In genomic region chr2:240136013-240136670, GRCh38 we compare ENCODE assay signal across 8 cellular contexts. TPM values are rescaled to one million over a fixed set of nuclear protein-coding genes. Genes with fewer than 3 reads are reported as not detected.
DNase-seq lines count a peak whose midpoint lies in the region; ATAC-seq and TF ChIP-seq lines count a peak whose summit lies in the region.

Gene COPS9, minus strand, starts transcription at chr2:240136305. Its CDS starts 21 bp downstream, at chr2:240136284.

- peak; percentile 93 for ATAC-seq in HG03175 (IDR thresholded peaks at IDR 0.05; ENCODE audit: unreplicated experiment)

- no peak for TF ChIP-seq CTCF in kidney epithelial cell (IDR thresholded peaks at IDR 0.05; ENCODE audit: insufficient read depth, low read length, poor library complexity, severe bottlenecking)

- peak within 1 kb of the TSS; percentile 67 for H3K4me3 ChIP-seq in kidney epithelial cell (ENCODE audit: low read depth, low read length)

- TF ChIP-seq POLR2A in GM18951 (IDR thresholded peaks at IDR 0.05; ENCODE audit: extremely low read depth, insufficient read depth, insufficient read length), result peak; percentile 83

- H3K27me3 ChIP-seq in kidney epithelial cell (ENCODE audit: control insufficient read depth, insufficient read depth, low read length), result peaks cover 19% of the 10 kb centered on the region

- peak; percentile 99 for DNase-seq in AG08396 (ENCODE audit: low spot score)
- DNase-seq in NCI-H446 (lab: John Stamatoyannopoulos, UW), result peak; percentile 47 to 84
- peak; percentile 77 for DNase-seq in activated CD4-positive, alpha-beta T cell treated with anti-CD3 and anti-CD28 coated beads for 1 hour
- peak; percentile 82 for DNase-seq in cerebellar cortex (ENCODE audit: low spot score)
- peak; percentile 44 for DNase-seq in kidney epithelial cell (ENCODE audit: low read depth)
- peak; percentile 76 to 86 for DNase-seq in stimulated activated CD4-positive, alpha-beta T cell treated with anti-CD3 and anti-CD28 coated beads, Interleukin-15, amount 100 ng/mL, for 1 hour (ENCODE audit: low read depth in 1 of 2, low spot score in 1 of 2)

- H3K36me3 ChIP-seq in kidney epithelial cell (ENCODE audit: control insufficient read depth, insufficient read depth, low read length), result no peaks in the 10 kb centered on the region

- in situ Hi-C loops in GM18951 (cut with MboI; ENCODE audit: low sequenced_read_pairs, unreplicated experiment), result no loop called here

RNA-seq across cellular contexts. Expression of gene COPS9, which starts in this region (rescaled TPM):
- total RNA-seq in kidney epithelial cell, result 164 and 186 TPM in 2 replicates

Comparison
In these comparisons a context has a peak if more than half of its experiments do, and no peak if none do; other contexts are left out.
1. Peak in every context shown above with its lines: DNase-seq, ATAC-seq and H3K4me3 ChIP-seq.
2. DNase-seq: peak in every context shown above with its lines; median percentile 99 in AG08396; 82 in cerebellar cortex; 81 in stimulated activated CD4-positive, alpha-beta T cell treated with anti-CD3 and anti-CD28 coated beads, Interleukin-15, amount 100 ng/mL, for 1 hour; 77 in activated CD4-positive, alpha-beta T cell treated with anti-CD3 and anti-CD28 coated beads for 1 hour; 66 in NCI-H446; 44 in kidney epithelial cell.